22 cellular contexts compared by ENCODE assay signal in the genomic region with DNA sequence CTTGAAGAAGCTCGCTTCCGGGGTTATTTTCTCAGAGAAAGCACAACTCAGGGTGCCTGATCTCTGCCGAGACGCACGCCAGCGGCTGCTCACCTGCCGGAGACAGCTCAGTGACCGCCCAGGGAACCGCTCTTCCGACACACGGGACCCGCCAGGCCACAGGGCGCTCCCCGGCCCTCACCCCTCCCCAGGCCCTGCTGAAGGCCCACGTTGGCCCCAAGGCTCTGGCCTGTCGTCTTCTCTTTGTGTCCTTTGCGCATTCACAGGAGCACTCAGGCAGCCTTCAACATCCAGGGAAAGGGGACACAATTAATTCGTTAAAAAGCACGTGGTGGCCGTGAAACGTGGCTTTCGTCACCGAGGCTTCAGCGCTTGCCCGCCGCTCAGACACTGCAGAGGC.
"Had no signal": no experiment of that assay in that cellular context is flagged by ENCODE, and none has a peak within 500 bp of the region (broad histone marks: within the 10 kb centered on the region; RNA-seq: fewer than 3 reads in every experiment).

No MANE protein-coding gene starts in this region.

- H3K36me3 Mint-ChIP-seq: activated CD4-positive, alpha-beta memory T cell treated with anti-CD3 and anti-CD28 coated beads for 36 hours; activated naive CD8-positive, alpha-beta T cell treated with anti-CD3 and anti-CD28 coated beads, Interleukin-2, amount 10 ng/mL, durations not matched to agents 7 days and 5 days had no signal

- H3K36me3 ChIP-seq: adrenal gland had no signal

- FAIRE-seq: RCC 7860, TTC549 had no signal

- DNase-seq: activated CD4-positive, alpha-beta memory T cell treated with anti-CD3 and anti-CD28 coated beads for 36 hours; activated CD4-positive, alpha-beta T cell treated with anti-CD3 and anti-CD28 coated beads, Interleukin-2, amount 10 ng/mL, durations not matched to agents 7 days and 5 days; activated CD4-positive, CD25-positive, alpha-beta regulatory T cell; activated CD8-positive, alpha-beta memory T cell treated with anti-CD3 and anti-CD28 coated beads for 24 hours; activated naive CD4-positive, alpha-beta T cell treated with anti-CD3 and anti-CD28 coated beads, Interleukin-2, amount 50 U/mL, for 16 hours; activated naive CD8-positive, alpha-beta T cell treated with anti-CD3 and anti-CD28 coated beads, Interleukin-2, amount 10 ng/mL, durations not matched to agents 7 days and 5 days; activated T-cell treated with anti-CD3 and anti-CD28 coated beads for 4 hours; adrenal gland; MM.1S; NCI-H1105; NCI-H1436 treated with DMSO at 0.1 percent for 48 hours; NCI-H187 treated with DMSO at 0.1 percent for 48 hours; NCI-H2081 treated with DMSO at 0.1 percent for 48 hours; NCI-H446; NCI-H524; SHP77 treated with DMSO at 0.1 percent for 48 hours; T-helper 17 cell; T-helper 9 cell had no signal

- H3K4me1 Mint-ChIP-seq: activated CD4-positive, alpha-beta T cell treated with anti-CD3 and anti-CD28 coated beads, Interleukin-2, amount 10 ng/mL, durations not matched to agents 7 days and 5 days; activated naive CD8-positive, alpha-beta T cell treated with anti-CD3 and anti-CD28 coated beads, Interleukin-2, amount 10 ng/mL, durations not matched to agents 7 days and 5 days; central memory CD8-positive, alpha-beta T cell; T-helper 17 cell had no signal

- H3K27ac ChIP-seq: adrenal gland, VCaP had no signal

- H3K27me3 ChIP-seq: adrenal gland had no signal

- H3K4me3 Mint-ChIP-seq: activated CD4-positive, alpha-beta memory T cell treated with anti-CD3 and anti-CD28 coated beads for 36 hours; activated CD4-positive, alpha-beta T cell treated with anti-CD3 and anti-CD28 coated beads, Interleukin-2, amount 10 ng/mL, durations not matched to agents 7 days and 5 days; activated naive CD8-positive, alpha-beta T cell treated with anti-CD3 and anti-CD28 coated beads, Interleukin-2, amount 10 ng/mL, durations not matched to agents 7 days and 5 days; central memory CD8-positive, alpha-beta T cell; T-helper 17 cell had no signal

- H3K27ac Mint-ChIP-seq: activated CD4-positive, alpha-beta memory T cell treated with anti-CD3 and anti-CD28 coated beads for 36 hours; activated CD4-positive, alpha-beta T cell treated with anti-CD3 and anti-CD28 coated beads, Interleukin-2, amount 10 ng/mL, durations not matched to agents 7 days and 5 days; activated naive CD8-positive, alpha-beta T cell treated with anti-CD3 and anti-CD28 coated beads, Interleukin-2, amount 10 ng/mL, durations not matched to agents 7 days and 5 days; T-helper 17 cell had no signal

- ATAC-seq: T-helper 17 cell had no signal

- H3K27me3 Mint-ChIP-seq: activated CD4-positive, alpha-beta memory T cell treated with anti-CD3 and anti-CD28 coated beads for 36 hours; T-helper 17 cell had no signal

- H3K4me1 ChIP-seq: adrenal gland had no signal

- H3K4me3 ChIP-seq: adrenal gland had no signal

- H3K9me3 Mint-ChIP-seq: activated CD4-positive, alpha-beta T cell treated with anti-CD3 and anti-CD28 coated beads, Interleukin-2, amount 10 ng/mL, durations not matched to agents 7 days and 5 days had no signal
